In genomic region chr3:47850062-47850802, GRCh38 we compare ENCODE assay signal across 8 cellular contexts. TPM values are rescaled to one million over a fixed set of nuclear protein-coding genes. Genes with fewer than 3 reads are reported as not detected.
A peak's percentile ranks its signal among the peaks of the same experiment; 100 is the strongest.
DNase-seq lines count a peak whose midpoint lies in the region; ATAC-seq and TF ChIP-seq lines count a peak whose summit lies in the region.

No MANE protein-coding gene starts in this region.

- intact Hi-C loops in natural killer cell (cut with micrococcal nuclease) (no loop called here), left ventricle myocardium superior (cut with micrococcal nuclease) (no loop called here)

- no peaks in the 10 kb centered on the region for H3K4me1 Mint-ChIP-seq in natural killer cell
- H3K4me1 Mint-ChIP-seq in natural killer cell treated with Interleukin-12 subunit alpha and Interleukin-12 subunit beta and Interleukin-15 and Interleukin-18, amount 100 ng/mL, for 72 hours (ENCODE audit: low read depth in 2 of 2): no peaks in the 10 kb centered on the region

- DNase-seq in natural killer cell (no peak), T1000 (lab: John Stamatoyannopoulos, UW) (peak; percentile 16), left ventricle myocardium superior (no peak), GM20000 (ENCODE audit: low spot score) (no peak), NCI-H1694 treated with DMSO at 0.1 percent for 48 hours (lab: John Stamatoyannopoulos, UW) (no peak)
- no peak for DNase-seq in natural killer cell treated with Interleukin-12 subunit alpha and Interleukin-12 subunit beta and Interleukin-15 and Interleukin-18, amount 100 ng/mL, for 72 hours (ENCODE audit: low spot score)

- H3K9me3 Mint-ChIP-seq in natural killer cell: no peaks in the 10 kb centered on the region
- H3K9me3 Mint-ChIP-seq in natural killer cell treated with Interleukin-12 subunit alpha and Interleukin-12 subunit beta and Interleukin-15 and Interleukin-18, amount 100 ng/mL, for 72 hours: no peaks in the 10 kb centered on the region

- no peaks in the 10 kb centered on the region for H3K36me3 Mint-ChIP-seq in natural killer cell
- H3K36me3 Mint-ChIP-seq in natural killer cell treated with Interleukin-12 subunit alpha and Interleukin-12 subunit beta and Interleukin-15 and Interleukin-18, amount 100 ng/mL, for 72 hours: no peaks in the 10 kb centered on the region

- H3K27ac Mint-ChIP-seq in natural killer cell: peak overlapping the region; percentile 69 to 81
- peak overlapping the region in 1 of 2 donors; percentile 35 for H3K27ac Mint-ChIP-seq in natural killer cell treated with Interleukin-12 subunit alpha and Interleukin-12 subunit beta and Interleukin-15 and Interleukin-18, amount 100 ng/mL, for 72 hours

- H3K27me3 Mint-ChIP-seq in natural killer cell (ENCODE audit: low read depth in 2 of 2): no peaks in the 10 kb centered on the region
- no peaks in the 10 kb centered on the region for H3K27me3 Mint-ChIP-seq in natural killer cell treated with Interleukin-12 subunit alpha and Interleukin-12 subunit beta and Interleukin-15 and Interleukin-18, amount 100 ng/mL, for 72 hours

- H3K4me3 Mint-ChIP-seq in natural killer cell: no peak overlapping the region
- no peak overlapping the region for H3K4me3 Mint-ChIP-seq in natural killer cell treated with Interleukin-12 subunit alpha and Interleukin-12 subunit beta and Interleukin-15 and Interleukin-18, amount 100 ng/mL, for 72 hours

- TF ChIP-seq CTCF in natural killer cell (IDR thresholded peaks at IDR 0.05) (no peak), GM20000 (IDR thresholded peaks at IDR 0.05; ENCODE audit: extremely low read depth, missing control alignments) (no peak)

- ATAC-seq in natural killer cell (peak; percentile 18 to 34 (median 28)), left ventricle myocardium superior (peak; percentile 13), GM18861 (IDR thresholded peaks at IDR 0.05; ENCODE audit: unreplicated experiment) (no peak), GM18909 (IDR thresholded peaks at IDR 0.05; ENCODE audit: poor library complexity, unreplicated experiment) (no peak)
- ATAC-seq in natural killer cell treated with Interleukin-12 subunit alpha and Interleukin-12 subunit beta and Interleukin-15 and Interleukin-18, amount 100 ng/mL, for 72 hours: no peak

RNA-seq across cellular contexts. Expression of gene DHX30, which starts 47.3 kb away (rescaled TPM):
- 10 to 100 TPM; 72.0 to 83.4 (median 82.1) TPM for total RNA-seq in natural killer cell
- total RNA-seq in natural killer cell treated with Interleukin-12 subunit alpha and Interleukin-12 subunit beta and Interleukin-15 and Interleukin-18, amount 100 ng/mL, for 72 hours: 100 to 1,000 TPM; 101 to 177 TPM
- 49.0 TPM for total RNA-seq in left ventricle myocardium superior

Comparison
In these comparisons a context has a peak if more than half of its experiments do, and no peak if none do; other contexts are left out.
1. ATAC-seq: peak in natural killer cell (3 of 3) and left ventricle myocardium superior (single experiment); none in natural killer cell treated with Interleukin-12 subunit alpha and Interleukin-12 subunit beta and Interleukin-15 and Interleukin-18, amount 100 ng/mL, for 72 hours (0 of 2), GM18861 (single experiment) and GM18909 (single experiment).